Comparison of ENCODE assay signal across 8 cellular contexts in the genomic region with DNA sequence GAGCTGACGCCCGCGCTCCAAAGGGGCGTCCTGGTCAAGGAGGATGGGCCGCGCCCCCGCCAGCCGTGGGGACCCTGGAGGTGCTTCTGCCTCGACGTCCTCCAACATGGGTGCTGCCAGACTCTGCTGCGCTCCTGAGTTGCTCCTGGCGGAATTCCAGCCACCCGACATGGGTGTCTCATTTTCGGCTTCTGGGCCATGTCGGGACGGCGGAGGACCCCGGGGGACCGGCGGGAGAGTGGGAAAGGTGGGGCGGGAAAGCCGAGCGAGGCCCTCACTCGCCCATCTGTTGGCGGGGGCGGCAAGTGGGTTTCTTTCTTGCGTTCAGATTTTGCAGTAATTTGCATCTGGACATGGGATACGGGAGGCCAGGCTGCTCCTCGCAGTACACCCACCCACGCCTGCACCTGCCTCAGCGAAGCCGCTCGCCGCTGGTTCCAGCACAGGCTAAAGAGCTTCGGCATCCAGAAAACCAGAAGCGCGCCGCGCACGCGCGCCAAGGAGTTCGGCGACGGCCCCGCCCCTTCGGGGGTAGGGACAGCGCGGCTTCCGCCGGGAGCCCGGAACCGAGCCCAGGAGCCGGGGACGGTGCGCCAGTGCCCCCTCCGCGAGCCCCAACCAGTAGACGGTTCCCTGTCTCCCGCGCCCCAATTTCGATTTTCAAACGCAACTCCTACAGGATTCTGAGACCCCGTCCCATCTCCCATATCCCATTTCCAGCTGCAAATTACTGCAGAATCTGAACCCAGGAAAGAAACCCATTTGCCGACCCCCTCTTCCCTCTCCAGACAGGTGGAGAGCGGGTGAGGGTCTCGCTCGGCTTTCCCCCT. TPM values are rescaled to one million over a fixed set of nuclear protein-coding genes. Genes with fewer than 3 reads are reported as not detected.
A peak's percentile ranks its signal among the peaks of the same experiment; 100 is the strongest.
DNase-seq lines count a peak whose midpoint lies in the region; ATAC-seq and TF ChIP-seq lines count a peak whose summit lies in the region.

A gene (plus strand): TSS at position 563 of the 830 bp plus-strand sequence. CDS start 320 bp downstream, outside the sequence.

- TF ChIP-seq CTCF in AG04450 (IDR thresholded peaks at IDR 0.05; ENCODE audit: low read depth, low read length) = no peak

- peaks cover 7% of the 10 kb centered on the region for H3K27me3 ChIP-seq in AG04450 (ENCODE audit: control insufficient read depth, insufficient read depth, low read length)

- DNase-seq in AG04450 (ENCODE audit: low read depth, low spot score) (peak; percentile 49), NCI-H345 (lab: John Stamatoyannopoulos, UW) (peak; percentile 92), cerebellar cortex (ENCODE audit: low spot score) (peak; percentile 85), kidney tubule cell (ENCODE audit: low spot score) (peak; percentile 89)
- peak; percentile 77 to 85 for DNase-seq in stimulated activated CD4-positive, alpha-beta T cell treated with anti-CD3 and anti-CD28 coated beads, Interleukin-1b, Interleukin-23, amount 100 ng/mL, for 1 hour (ENCODE audit: low read depth in 2 of 2)

- POLR2A ChIA-PET in AG04450 (lab: Yijun Ruan, JAX) = interaction anchor here (0.6 to 1.3 kb wide), 7 partner anchors 14 to 74 kb away, joined by 3 to 4 read pairs (median 3); a partner anchor contains a TSS

- CTCF ChIA-PET in AG04450 (lab: Charles Lee) = interaction anchor here (0.7 to 2.5 kb wide), 7 partner anchors 12 to 149 kb away, joined by 3 to 11 read pairs (median 3); no protein-coding TSS in a partner anchor

- no peak within 1 kb of the TSS for H3K27ac ChIP-seq in AG04450 (ENCODE audit: low read depth, low read length)

- peak; percentile 63 for ATAC-seq in HG03280 (IDR thresholded peaks at IDR 0.05; ENCODE audit: unreplicated experiment)
- ATAC-seq in activated CD4-positive, CD25-positive, alpha-beta regulatory T cell treated with anti-CD3 and anti-CD28 coated beads, Interleukin-2, amount 50 U/mL, for 24 hours = peak; percentile 83 to 87

- no peaks in the 10 kb centered on the region for H3K9me3 ChIP-seq in AG04450 (ENCODE audit: control insufficient read depth, insufficient read depth, low read length)

- in situ Hi-C loops in GM18951 (cut with MboI; ENCODE audit: low sequenced_read_pairs, unreplicated experiment) = no loop called here

- TF ChIP-seq POLR2A in GM18951 (IDR thresholded peaks at IDR 0.05; ENCODE audit: extremely low read depth, insufficient read depth, insufficient read length) = peak; percentile 95

- H3K4me3 ChIP-seq in AG04450 (ENCODE audit: low read depth, low read length) = peak within 1 kb of the TSS; percentile 80

RNA-seq across cellular contexts. Expression of the gene that starts here (rescaled TPM):
- polyA plus RNA-seq in AG04450 (2011; rRNA removed) = 5.6 and 6.5 TPM in 2 replicates
- polyA minus RNA-seq in AG04450 (2011; rRNA and poly(A)+ RNA removed) = 8.0 and 9.7 TPM in 2 replicates
